1 cellular context compared by ENCODE assay signal in the genomic region with DNA sequence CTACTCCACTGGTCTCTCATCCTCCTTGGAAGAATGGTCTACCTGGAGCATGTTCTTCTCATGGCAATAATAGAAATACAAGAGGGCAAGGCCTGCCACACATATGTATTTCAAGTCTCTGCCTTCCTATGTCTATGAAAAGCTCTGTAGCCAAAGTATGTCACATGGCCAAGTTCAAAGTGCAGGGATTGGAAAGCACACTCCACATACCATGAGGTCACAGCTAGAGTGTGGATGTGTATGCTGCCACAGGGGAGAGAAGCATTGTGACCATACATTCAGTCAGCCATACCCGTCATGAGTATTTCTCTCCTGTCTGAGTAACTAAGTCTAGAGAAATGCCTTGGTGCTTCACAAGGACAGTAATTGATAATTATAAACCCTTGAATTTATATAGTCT.
TF ChIP-seq lines count a peak whose summit lies in the region.

No MANE protein-coding gene starts in this region.

TF ChIP-seq in H1, 55 proteins besides CTCF, POLR2A, EP300 and RAD21 (continued from another document):
- TF ChIP-seq MAFK (IDR thresholded peaks at IDR 0.05; ENCODE audit: low read depth, low read length) (no peak), POLR2AphosphoS5 (IDR thresholded peaks at IDR 0.05; ENCODE audit: low read depth, low read length) (no peak)
TF ChIP-seq in H1: peak in this region for 0.
